Comparison of ENCODE assay signal across 9 cellular contexts in genomic region chr10:62852961-62853702, GRCh38. TPM values are rescaled to one million over a fixed set of nuclear protein-coding genes. Genes with fewer than 3 reads are reported as not detected.
DNase-seq lines count a peak whose midpoint lies in the region; ATAC-seq and TF ChIP-seq lines count a peak whose summit lies in the region.
"Had no signal": no experiment of that assay in that cellular context is flagged by ENCODE, and none has a peak within 500 bp of the region (broad histone marks: within the 10 kb centered on the region; RNA-seq: fewer than 3 reads in every experiment).

No MANE protein-coding gene starts in this region.

- peak overlapping the region; percentile 65 for H3K27ac Mint-ChIP-seq in CD8-positive, alpha-beta T cell
- no peak overlapping the region for H3K27ac Mint-ChIP-seq in CD4-positive, alpha-beta T cell

- no peaks in the 10 kb centered on the region for H3K27me3 ChIP-seq in CD8-positive, alpha-beta T cell (ENCODE audit: insufficient read depth, low read length)
- peaks cover 4% of the 10 kb centered on the region for H3K27me3 ChIP-seq in CD4-positive, alpha-beta T cell (ENCODE audit: control insufficient read depth, insufficient read depth, low read length)
- no peaks in the 10 kb centered on the region for H3K27me3 ChIP-seq in right atrium auricular region

- CTCF ChIA-PET in CD8-positive, alpha-beta T cell (lab: Charles Lee): interaction anchor here (1.0 kb wide), 1 partner anchor 242 kb away, joined by 3 read pairs; no protein-coding TSS in a partner anchor
- CTCF ChIA-PET in CD4-positive, alpha-beta T cell (lab: Charles Lee): interaction anchor here (0.7 kb wide), 1 partner anchor 1097 kb away, joined by 4 read pairs; no protein-coding TSS in a partner anchor

- H3K9me3 Mint-ChIP-seq in CD8-positive, alpha-beta T cell: peaks cover 6% of the 10 kb centered on the region
- peaks cover 9% of the 10 kb centered on the region for H3K9me3 Mint-ChIP-seq in activated T-cell treated with anti-CD3 and anti-CD28 coated beads, Interleukin-2, amount 50 U/mL, for 4 hours
- peaks cover 8% of the 10 kb centered on the region for H3K9me3 Mint-ChIP-seq in CD4-positive, alpha-beta T cell

- no peak for TF ChIP-seq CTCF in CD8-positive, alpha-beta T cell (IDR thresholded peaks at IDR 0.05)
- no peak for TF ChIP-seq CTCF in CD4-positive, alpha-beta T cell (IDR thresholded peaks at IDR 0.05)
- no peak for TF ChIP-seq CTCF in right atrium auricular region (IDR thresholded peaks at IDR 0.05)

- H3K4me3 ChIP-seq in CD8-positive, alpha-beta T cell (ENCODE audit: low read depth, low read length): no peak overlapping the region
- H3K4me3 ChIP-seq in right atrium auricular region: no peak overlapping the region

- intact Hi-C loops in CD8-positive, alpha-beta T cell (cut with DNase I, micrococcal nuclease): no loop called here
- intact Hi-C loops in CD4-positive, alpha-beta T cell (cut with DNase I, micrococcal nuclease): no loop called here

- peak in 2 of 7 experiments; percentile 9 to 19 for DNase-seq in CD8-positive, alpha-beta T cell
- no peak for DNase-seq in activated T-cell treated with anti-CD3 and anti-CD28 coated beads, Interleukin-2, amount 50 U/mL, for 4 hours
- no peak for DNase-seq in CD4-positive, alpha-beta T cell
- DNase-seq in superior temporal gyrus (ENCODE audit: extremely low spot score) (no peak), GOT3 (lab: John Stamatoyannopoulos, UW) (no peak), right atrium auricular region (ENCODE audit: low spot score) (no peak)
- DNase-seq: NCI-H446 treated with DMSO at 0.1 percent for 48 hours had no signal

- POLR2A ChIA-PET in CD8-positive, alpha-beta T cell (lab: Charles Lee): interaction anchor here (0.8 kb wide), 1 partner anchor 216 kb away, joined by 3 read pairs; no protein-coding TSS in a partner anchor
- POLR2A ChIA-PET in CD4-positive, alpha-beta T cell (lab: Charles Lee): no interaction called here

- H3K4me1 Mint-ChIP-seq in CD8-positive, alpha-beta T cell (ENCODE audit: low read depth): peaks cover 38% of the 10 kb centered on the region
- peaks cover 49% of the 10 kb centered on the region for H3K4me1 Mint-ChIP-seq in activated T-cell treated with anti-CD3 and anti-CD28 coated beads, Interleukin-2, amount 50 U/mL, for 4 hours (ENCODE audit: low read depth)
- peaks cover 12% of the 10 kb centered on the region for H3K4me1 Mint-ChIP-seq in CD4-positive, alpha-beta T cell (ENCODE audit: low read depth)

- peaks cover 5% of the 10 kb centered on the region for H3K27me3 Mint-ChIP-seq in CD8-positive, alpha-beta T cell (ENCODE audit: low read depth)
- peaks cover 3% of the 10 kb centered on the region for H3K27me3 Mint-ChIP-seq in activated T-cell treated with anti-CD3 and anti-CD28 coated beads, Interleukin-2, amount 50 U/mL, for 4 hours (ENCODE audit: low read depth)
- peaks cover 10% of the 10 kb centered on the region for H3K27me3 Mint-ChIP-seq in CD4-positive, alpha-beta T cell

- peak; percentile 61 for ATAC-seq in CD8-positive, alpha-beta T cell
- peak; percentile 70 for ATAC-seq in GM19372 (IDR thresholded peaks at IDR 0.05; ENCODE audit: low read depth, unreplicated experiment)
- ATAC-seq in HG03108 (IDR thresholded peaks at IDR 0.05; ENCODE audit: unreplicated experiment): peak; percentile 76
- peak; percentile 58 to 59 for ATAC-seq in activated T-cell treated with anti-CD3 and anti-CD28 coated beads, Interleukin-2, amount 50 U/mL, for 4 hours
- ATAC-seq in CD4-positive, alpha-beta T cell (ENCODE audit: poor library complexity): no peak

- H3K9me3 ChIP-seq in CD8-positive, alpha-beta T cell (ENCODE audit: low read length): no peaks in the 10 kb centered on the region
- H3K9me3 ChIP-seq in CD4-positive, alpha-beta T cell (ENCODE audit: control insufficient read depth, low read length): peaks cover 2% of the 10 kb centered on the region
- peaks cover 0 to 3% of the 10 kb centered on the region in 2 donors for H3K9me3 ChIP-seq in right atrium auricular region

- no peaks in the 10 kb centered on the region for H3K36me3 ChIP-seq in CD8-positive, alpha-beta T cell (ENCODE audit: insufficient read depth, low read length)
- no peaks in the 10 kb centered on the region for H3K36me3 ChIP-seq in right atrium auricular region

- H3K4me1 ChIP-seq in CD8-positive, alpha-beta T cell (ENCODE audit: insufficient read depth, low read length): peaks cover 18% of the 10 kb centered on the region
- H3K4me1 ChIP-seq in right atrium auricular region: no peaks in the 10 kb centered on the region

- peak overlapping the region; percentile 4 for H3K4me3 Mint-ChIP-seq in CD8-positive, alpha-beta T cell
- H3K4me3 Mint-ChIP-seq in activated T-cell treated with anti-CD3 and anti-CD28 coated beads, Interleukin-2, amount 50 U/mL, for 4 hours: peak overlapping the region; percentile 12
- H3K4me3 Mint-ChIP-seq in CD4-positive, alpha-beta T cell: no peak overlapping the region

- H3K27ac ChIP-seq in CD8-positive, alpha-beta T cell (ENCODE audit: low read depth, low read length): no peak overlapping the region
- H3K27ac ChIP-seq in CD4-positive, alpha-beta T cell (ENCODE audit: low read depth, low read length): no peak overlapping the region
- H3K27ac ChIP-seq in right atrium auricular region: no peak overlapping the region

- no peaks in the 10 kb centered on the region for H3K36me3 Mint-ChIP-seq in CD8-positive, alpha-beta T cell
- no peaks in the 10 kb centered on the region for H3K36me3 Mint-ChIP-seq in activated T-cell treated with anti-CD3 and anti-CD28 coated beads, Interleukin-2, amount 50 U/mL, for 4 hours (ENCODE audit: insufficient read depth)
- no peaks in the 10 kb centered on the region for H3K36me3 Mint-ChIP-seq in CD4-positive, alpha-beta T cell (ENCODE audit: low read depth)

RNA-seq across cellular contexts. Expression of gene EGR2, which starts 37.0 kb away (rescaled TPM):
- 1 to 10 TPM; 5.6 to 6.1 TPM for total RNA-seq in CD8-positive, alpha-beta T cell
- total RNA-seq in activated T-cell treated with anti-CD3 and anti-CD28 coated beads, Interleukin-2, amount 50 U/mL, for 4 hours: 100 to 1,000 TPM in 1 of 3 donors, 10 to 100 TPM in 2; 83.3 to 121 (median 99.5) TPM
- total RNA-seq in CD4-positive, alpha-beta T cell: 1 to 10 TPM; 3.2 to 5.4 TPM
- 1 to 10 TPM; 2.1 to 5.9 TPM for total RNA-seq in right atrium auricular region

RNA-seq across cellular contexts. Expression of gene ADO, which starts 48.6 kb away (rescaled TPM):
- total RNA-seq in CD8-positive, alpha-beta T cell: 10 to 100 TPM; 12.7 to 13.1 TPM
- 10 to 100 TPM; 42.7 to 44.7 (median 44.4) TPM for total RNA-seq in activated T-cell treated with anti-CD3 and anti-CD28 coated beads, Interleukin-2, amount 50 U/mL, for 4 hours
- total RNA-seq in CD4-positive, alpha-beta T cell: 10 to 100 TPM; 14.3 to 15.9 TPM
- 10 to 100 TPM; 23.0 to 34.3 TPM for total RNA-seq in right atrium auricular region

Comparison
In these comparisons a context has a peak if more than half of its experiments do, and no peak if none do; other contexts are left out.
1. RNA of gene EGR2, which starts 37.0 kb away (total RNA-seq): 83.3 to 121 TPM in activated T-cell treated with anti-CD3 and anti-CD28 coated beads, Interleukin-2, amount 50 U/mL, for 4 hours; 5.6 to 6.1 TPM in CD8-positive, alpha-beta T cell, 2.1 to 5.9 TPM in right atrium auricular region and 3.2 to 5.4 TPM in CD4-positive, alpha-beta T cell; every median in the first group is over 10 times any median in the second.